In genomic region chr2:30721241-30721640, GRCh38 we compare ENCODE assay signal across 18 cellular contexts.
"Had no signal": no experiment of that assay in that cellular context is flagged by ENCODE, and none has a peak within 500 bp of the region (broad histone marks: within the 10 kb centered on the region; RNA-seq: fewer than 3 reads in every experiment).

No MANE protein-coding gene starts in this region.

- H3K9me3 Mint-ChIP-seq: activated naive CD4-positive, alpha-beta T cell treated with anti-CD3 and anti-CD28 coated beads, Interleukin-2, amount 10 ng/mL, durations not matched to agents 7 days and 5 days; activated T-cell treated with anti-CD3 and anti-CD28 coated beads, Interleukin-2, amount 50 U/mL, for 24 hours; activated T-helper 2 cell treated with anti-CD3 and anti-CD28 coated beads, Interferon-gamma antibody, Interleukin-2, Interleukin-4, amounts not matched to agents 10 μg/mL and 5 μg/mL and 100 μg/mL, durations not matched to agents 14 hours and 24 hours and 36 hours; central memory CD8-positive, alpha-beta T cell; naive thymus-derived CD8-positive, alpha-beta T cell; stimulated activated memory B cell treated with anti-CD40 and anti-IgM and Interleukin-4, amounts not matched to agents 10 μg/mL and 1 μg/mL and 100 μg/mL, for 72 hours had no signal

- H3K4me1 Mint-ChIP-seq: activated naive CD4-positive, alpha-beta T cell treated with anti-CD3 and anti-CD28 coated beads, Interleukin-2, amount 10 ng/mL, durations not matched to agents 7 days and 5 days; central memory CD8-positive, alpha-beta T cell; naive thymus-derived CD8-positive, alpha-beta T cell; stimulated activated memory B cell treated with anti-CD40 and anti-IgM and Interleukin-4, amounts not matched to agents 10 μg/mL and 1 μg/mL and 100 μg/mL, for 72 hours had no signal

- H3K36me3 Mint-ChIP-seq: activated naive CD4-positive, alpha-beta T cell treated with anti-CD3 and anti-CD28 coated beads, Interleukin-2, amount 10 ng/mL, durations not matched to agents 7 days and 5 days; naive thymus-derived CD8-positive, alpha-beta T cell; stimulated activated memory B cell treated with anti-CD40 and anti-IgM and Interleukin-4, amounts not matched to agents 10 μg/mL and 1 μg/mL and 100 μg/mL, for 72 hours had no signal

- H3K27ac Mint-ChIP-seq: activated naive CD4-positive, alpha-beta T cell treated with anti-CD3 and anti-CD28 coated beads, Interleukin-2, amount 10 ng/mL, durations not matched to agents 7 days and 5 days; activated T-cell treated with anti-CD3 and anti-CD28 coated beads, Interleukin-2, amount 50 U/mL, for 24 hours; activated T-helper 2 cell treated with anti-CD3 and anti-CD28 coated beads, Interferon-gamma antibody, Interleukin-2, Interleukin-4, amounts not matched to agents 10 μg/mL and 5 μg/mL and 100 μg/mL, durations not matched to agents 14 hours and 24 hours and 36 hours; naive thymus-derived CD8-positive, alpha-beta T cell; stimulated activated memory B cell treated with anti-CD40 and anti-IgM and Interleukin-4, amounts not matched to agents 10 μg/mL and 1 μg/mL and 100 μg/mL, for 72 hours had no signal

- DNase-seq: activated CD4-positive, alpha-beta T cell treated with anti-CD3 and anti-CD28 coated beads, Interleukin-2, amount 50 U/mL, for 48 hours; activated naive CD4-positive, alpha-beta T cell treated with anti-CD3 and anti-CD28 coated beads, Interleukin-2, amount 10 ng/mL, durations not matched to agents 7 days and 5 days; activated T-cell treated with anti-CD3 and anti-CD28 coated beads, Interleukin-2, amount 50 U/mL, for 24 hours; effector CD8-positive, alpha-beta T cell; esophagus squamous epithelium; mesendoderm; naive thymus-derived CD8-positive, alpha-beta T cell; stimulated activated CD4-positive, alpha-beta T cell treated with anti-CD3 and anti-CD28 coated beads, Interleukin-4, amount 100 ng/mL, for 4 hours; T-helper 2 cell; thyroid gland; uterus had no signal

- H3K4me3 ChIP-seq: ascending aorta, esophagus squamous epithelium, spleen, thyroid gland, uterus had no signal

- H3K27me3 ChIP-seq: ascending aorta, thyroid gland, uterus had no signal

- H3K36me3 ChIP-seq: ascending aorta, esophagus squamous epithelium, spleen, thyroid gland, uterus had no signal

- H3K4me3 Mint-ChIP-seq: activated naive CD4-positive, alpha-beta T cell treated with anti-CD3 and anti-CD28 coated beads, Interleukin-2, amount 10 ng/mL, durations not matched to agents 7 days and 5 days; activated T-cell treated with anti-CD3 and anti-CD28 coated beads, Interleukin-2, amount 50 U/mL, for 24 hours; central memory CD8-positive, alpha-beta T cell; naive thymus-derived CD8-positive, alpha-beta T cell; stimulated activated memory B cell treated with anti-CD40 and anti-IgM and Interleukin-4, amounts not matched to agents 10 μg/mL and 1 μg/mL and 100 μg/mL, for 72 hours had no signal

- H3K9me3 ChIP-seq: ascending aorta, esophagus squamous epithelium, spleen, thyroid gland, uterus had no signal

- H3K27ac ChIP-seq: ascending aorta, esophagus squamous epithelium, parathyroid adenoma, spleen, thyroid gland, uterus, VCaP had no signal

- ATAC-seq: naive thymus-derived CD8-positive, alpha-beta T cell; stimulated activated memory B cell treated with anti-CD40 and anti-IgM and Interleukin-4, amounts not matched to agents 10 μg/mL and 1 μg/mL and 100 μg/mL, for 72 hours had no signal

- H3K4me1 ChIP-seq: ascending aorta, esophagus squamous epithelium, parathyroid adenoma, spleen, thyroid gland, uterus had no signal
